ENCODE assay signal across 23 cellular contexts in the genomic region with DNA sequence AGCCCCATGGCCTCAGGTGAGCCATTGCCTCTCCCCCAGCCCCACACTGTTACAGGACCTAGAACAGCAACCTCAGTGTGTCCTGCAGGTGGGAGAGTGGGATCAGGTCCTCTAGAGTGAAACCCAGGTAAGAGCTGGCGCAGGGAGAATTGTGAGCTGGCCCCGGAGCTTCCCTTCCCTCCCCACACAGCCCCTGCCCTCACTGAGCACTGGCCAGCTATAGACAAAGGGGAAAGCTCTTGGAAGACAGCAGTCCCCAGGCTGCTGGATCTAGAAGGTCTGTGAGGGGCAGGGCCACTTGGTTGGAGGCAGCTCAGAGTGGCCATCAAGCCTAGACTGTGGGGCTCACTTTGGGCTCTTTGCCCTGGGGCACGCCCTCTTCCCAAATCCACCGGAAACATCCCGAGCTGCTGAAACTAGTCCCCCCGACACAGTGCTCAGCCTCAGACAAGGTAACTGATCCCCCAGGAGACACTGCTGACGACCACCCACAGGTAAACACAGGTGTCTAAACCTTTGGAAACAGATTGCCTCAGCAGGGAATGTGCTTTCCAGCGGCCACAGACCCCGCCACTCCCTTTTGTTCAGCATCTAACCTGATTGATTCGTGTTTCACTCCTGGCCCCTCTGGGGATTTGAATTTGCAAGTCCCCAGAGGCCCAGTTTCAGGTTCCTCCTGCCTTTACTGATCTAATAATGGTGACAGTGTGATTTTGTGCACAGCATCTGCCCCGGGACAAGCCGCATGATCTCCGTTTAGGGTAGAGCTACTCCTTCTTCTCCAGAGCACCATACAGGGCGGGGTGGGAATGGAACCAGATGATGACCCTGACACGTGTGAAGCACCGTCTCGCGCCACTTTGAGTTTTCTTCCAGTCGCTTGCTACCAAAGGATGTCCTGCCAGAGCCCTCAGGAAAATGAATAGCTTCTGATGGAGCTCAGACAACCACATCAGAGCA. TPM values are rescaled to one million over a fixed set of nuclear protein-coding genes. Genes with fewer than 3 reads are reported as not detected.
A peak's percentile ranks its signal among the peaks of the same experiment; 100 is the strongest.
DNase-seq lines count a peak whose midpoint lies in the region; ATAC-seq lines count a peak whose summit lies in the region.
"Had no signal": no experiment of that assay in that cellular context is flagged by ENCODE, and none has a peak within 500 bp of the region (broad histone marks: within the 10 kb centered on the region; RNA-seq: fewer than 3 reads in every experiment).

No MANE protein-coding gene starts in this region.

- ATAC-seq in left lobe of liver (no peak), HG02884 (IDR thresholded peaks at IDR 0.05; ENCODE audit: unreplicated experiment) (no peak)
- ATAC-seq: activated CD4-positive, alpha-beta T cell treated with anti-CD3 and anti-CD28 coated beads for 36 hours; left ventricle myocardium superior had no signal

- peak; percentile 40 for DNase-seq in activated CD8-positive, alpha-beta memory T cell treated with anti-CD3 and anti-CD28 coated beads for 24 hours
- no peak for DNase-seq in activated CD8-positive, alpha-beta memory T cell treated with anti-CD3 and anti-CD28 coated beads, Interleukin-2, amount 50 U/mL, for 4 hours
- DNase-seq in SK-N-DZ (ENCODE audit: low spot score) = peak; percentile 93
- DNase-seq in left lobe of liver (ENCODE audit: low spot score) = peak; percentile 27
- DNase-seq in ureter (ENCODE audit: low spot score) = peak; percentile 28
- DNase-seq in NOMO-1 treated with DMSO at 0.1 percent for 48 hours (lab: John Stamatoyannopoulos, UW; ENCODE audit: unreplicated experiment) = no peak
- DNase-seq in NCI-H748 treated with DMSO at 0.1 percent for 48 hours (lab: John Stamatoyannopoulos, UW) = no peak
- DNase-seq: activated CD4-positive, alpha-beta T cell treated with anti-CD3 and anti-CD28 coated beads for 36 hours; activated effector memory CD4-positive, alpha-beta T cell treated with Interleukin-2 at 50 U/mL for 16 hours; CD4-positive, alpha-beta memory T cell; effector CD8-positive, alpha-beta T cell; glutamatergic neuron; left ventricle myocardium superior; NCI-H1436; NCI-H2081 treated with DMSO at 0.1 percent for 48 hours; NCI-H774; nucleus accumbens; stimulated activated CD4-positive, alpha-beta T cell treated with anti-CD3 and anti-CD28 coated beads, Interleukin-15, amount 100 ng/mL, for 24 hours; stimulated activated CD4-positive, alpha-beta T cell treated with anti-CD3 and anti-CD28 coated beads, Interleukin-4, amount 100 ng/mL, for 4 hours; T1000; tibial artery had no signal

RNA-seq across cellular contexts. Expression of a gene that starts 42.2 kb away (rescaled TPM):
- polyA plus RNA-seq in SK-N-DZ (2014; cell fraction: cytosol; rRNA removed) = 13.2 and 17.5 TPM in 2 replicates
- 36.5 and 52.0 TPM in 2 replicates for polyA plus RNA-seq in SK-N-DZ (2014; cell fraction: nucleus; rRNA removed)
- total RNA-seq in left lobe of liver (11.9 TPM), ureter (13.3 TPM)
- total RNA-seq: activated CD4-positive, alpha-beta T cell treated with anti-CD3 and anti-CD28 coated beads for 36 hours; CD4-positive, alpha-beta memory T cell; pulmonary artery endothelial cell had no signal

Comparison
In these comparisons a context has a peak if more than half of its experiments do, and no peak if none do; other contexts are left out.
1. DNase-seq: peak in activated CD8-positive, alpha-beta memory T cell treated with anti-CD3 and anti-CD28 coated beads for 24 hours (single experiment), SK-N-DZ (single experiment), left lobe of liver (single experiment) and ureter (single experiment); none in activated CD8-positive, alpha-beta memory T cell treated with anti-CD3 and anti-CD28 coated beads, Interleukin-2, amount 50 U/mL, for 4 hours (single experiment), NOMO-1 treated with DMSO at 0.1 percent for 48 hours (single experiment) and NCI-H748 treated with DMSO at 0.1 percent for 48 hours (single experiment).